In the genomic region with DNA sequence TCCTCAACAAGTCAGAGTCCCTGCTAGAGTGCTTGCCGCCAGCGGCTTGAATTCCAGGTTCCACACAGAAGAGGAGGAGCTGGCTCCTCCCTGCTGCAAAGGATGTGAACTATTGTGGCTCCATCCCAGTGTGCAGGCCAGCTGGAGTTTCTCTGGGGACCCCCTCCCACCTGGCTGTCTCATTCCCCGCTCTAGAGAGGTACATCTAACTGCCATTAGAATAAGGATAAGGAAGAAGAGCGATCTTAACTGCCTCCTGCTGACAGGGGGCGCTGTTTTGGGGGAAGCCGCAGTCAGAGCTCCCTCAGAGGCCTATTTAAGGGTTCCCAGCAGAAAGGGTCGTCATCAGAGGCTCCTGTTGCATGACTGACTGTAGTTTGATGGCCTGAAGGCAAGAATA, we compare ENCODE assay signal across 9 cellular contexts. TPM values are rescaled to one million over a fixed set of nuclear protein-coding genes. Genes with fewer than 3 reads are reported as not detected.
DNase-seq lines count a peak whose midpoint lies in the region; ATAC-seq and TF ChIP-seq lines count a peak whose summit lies in the region.
"Had no signal": no experiment of that assay in that cellular context is flagged by ENCODE, and none has a peak within 500 bp of the region (broad histone marks: within the 10 kb centered on the region; RNA-seq: fewer than 3 reads in every experiment).

No MANE protein-coding gene starts in this region.

- ATAC-seq in GM21576 (IDR thresholded peaks at IDR 0.05; ENCODE audit: unreplicated experiment): no peak

- DNase-seq in NCI-H748 (lab: John Stamatoyannopoulos, UW; ENCODE audit: unreplicated experiment) (peak; percentile 22), NCI-H748 treated with DMSO at 0.1 percent for 48 hours (lab: John Stamatoyannopoulos, UW) (no peak), M059J (ENCODE audit: low read depth) (peak; percentile 4), cerebellar cortex (ENCODE audit: low spot score) (peak; percentile 5), retinal pigment epithelial cell (ENCODE audit: low read depth) (no peak), C1 segment of cervical spinal cord (lab: John Stamatoyannopoulos, UW) (no peak), tibial artery (no peak)
- DNase-seq: effector CD8-positive, alpha-beta T cell had no signal

- H3K4me1 ChIP-seq in tibial artery: no peaks in the 10 kb centered on the region

- no peaks in the 10 kb centered on the region for H3K36me3 ChIP-seq in tibial artery

- H3K4me3 ChIP-seq in retinal pigment epithelial cell (ENCODE audit: low read length) (no peak overlapping the region), tibial artery (no peak overlapping the region)

- peak; percentile 50 for TF ChIP-seq CTCF in retinal pigment epithelial cell (conservative IDR thresholded peaks at IDR 0.05; ENCODE audit: low read depth, low read length)
- no peak for TF ChIP-seq CTCF in tibial artery (IDR thresholded peaks at IDR 0.05)

- intact Hi-C loops in tibial artery (cut with DNase I; ENCODE audit: low total_unique reads): no loop called here

- no peaks in the 10 kb centered on the region for H3K9me3 ChIP-seq in tibial artery

- H3K27me3 ChIP-seq in tibial artery: no peaks in the 10 kb centered on the region

- no peak overlapping the region for H3K27ac ChIP-seq in tibial artery

RNA-seq across cellular contexts. Expression of gene HECW1, which starts 40.8 kb away (rescaled TPM):
- total RNA-seq in M059J (2014; rRNA removed; shearing (Covaris generic)): 6.7 and 15.6 TPM in 2 replicates

Comparison
In these comparisons a context has a peak if more than half of its experiments do, and no peak if none do; other contexts are left out.
1. DNase-seq: peak in NCI-H748 (single experiment), M059J (single experiment) and cerebellar cortex (single experiment); none in NCI-H748 treated with DMSO at 0.1 percent for 48 hours (single experiment), retinal pigment epithelial cell (single experiment), C1 segment of cervical spinal cord (0 of 14) and tibial artery (0 of 2).